21 cellular contexts compared by ENCODE assay signal in the genomic region with DNA sequence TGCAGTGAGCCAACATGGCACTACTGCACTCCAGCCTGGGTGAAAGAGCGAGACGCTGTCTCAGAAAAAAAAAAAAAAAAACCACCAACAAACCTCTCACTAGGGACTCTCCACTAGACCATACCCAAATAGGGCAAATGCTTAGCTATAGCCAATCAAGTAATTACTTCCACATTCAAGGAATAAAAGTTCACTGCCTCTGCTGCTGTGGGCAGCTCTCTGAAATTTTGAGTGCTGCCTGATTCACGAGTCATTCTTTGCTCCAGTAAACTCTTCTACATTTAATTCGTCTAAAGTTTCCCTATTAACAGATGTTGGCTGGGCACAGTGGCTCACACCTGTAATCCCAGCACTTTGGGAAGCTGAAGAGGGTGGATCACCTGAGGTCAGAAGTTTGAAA.
"Had no signal": no experiment of that assay in that cellular context is flagged by ENCODE, and none has a peak within 500 bp of the region (broad histone marks: within the 10 kb centered on the region; RNA-seq: fewer than 3 reads in every experiment).

No MANE protein-coding gene starts in this region.

- FAIRE-seq: frontal cortex, pancreas had no signal

- H3K36me3 ChIP-seq: adrenal gland, esophagus muscularis mucosa, heart left ventricle, pancreas, sigmoid colon, transverse colon, vagina had no signal

- H3K27ac ChIP-seq: adrenal gland, body of pancreas, coronary artery, esophagus muscularis mucosa, heart left ventricle, pancreas, sigmoid colon, transverse colon, vagina had no signal

- H3K36me3 Mint-ChIP-seq: naive B cell, T-cell had no signal

- ATAC-seq: activated T-helper 17 cell treated with anti-CD3 and anti-CD28 coated beads, Interleukin-2, amount 50 U/mL, for 72 hours; body of pancreas; heart left ventricle; pancreas; T-cell had no signal

- H3K4me3 ChIP-seq: adrenal gland, body of pancreas, coronary artery, esophagus muscularis mucosa, heart left ventricle, pancreas, sigmoid colon, transverse colon, vagina had no signal

- H3K9me3 Mint-ChIP-seq: activated naive CD4-positive, alpha-beta T cell treated with anti-CD3 and anti-CD28 coated beads for 36 hours had no signal

- H3K27ac Mint-ChIP-seq: activated naive CD4-positive, alpha-beta T cell treated with anti-CD3 and anti-CD28 coated beads for 36 hours; activated T-helper 17 cell treated with anti-CD3 and anti-CD28 coated beads, Interleukin-2, amount 50 U/mL, for 72 hours; T-cell had no signal

- H3K9me3 ChIP-seq: adrenal gland, body of pancreas, esophagus muscularis mucosa, heart left ventricle, pancreas, sigmoid colon, transverse colon, vagina had no signal

- H3K4me3 Mint-ChIP-seq: activated naive CD4-positive, alpha-beta T cell treated with anti-CD3 and anti-CD28 coated beads for 36 hours; activated T-helper 17 cell treated with anti-CD3 and anti-CD28 coated beads, Interleukin-2, amount 50 U/mL, for 72 hours; naive B cell; T-cell had no signal

- DNase-seq: activated CD4-positive, alpha-beta T cell treated with anti-CD3 and anti-CD28 coated beads for 1 hour; activated CD4-positive, alpha-beta T cell treated with anti-CD3 and anti-CD28 coated beads, Interleukin-2, amount 50 U/mL, for 48 hours; activated naive CD4-positive, alpha-beta T cell treated with anti-CD3 and anti-CD28 coated beads for 36 hours; body of pancreas; caudate nucleus; effector CD4-positive, alpha-beta T cell; heart left ventricle; naive B cell; pancreas; sigmoid colon; stimulated activated CD4-positive, alpha-beta T cell treated with anti-CD3 and anti-CD28 coated beads, Interleukin-1b, Interleukin-23, amount 100 ng/mL, for 48 hours; substantia nigra; T-cell; T1000; transverse colon had no signal

- H3K4me1 Mint-ChIP-seq: activated T-helper 17 cell treated with anti-CD3 and anti-CD28 coated beads, Interleukin-2, amount 50 U/mL, for 72 hours had no signal

- H3K4me1 ChIP-seq: esophagus muscularis mucosa, pancreas, sigmoid colon, transverse colon, vagina had no signal

- H3K27me3 ChIP-seq: adrenal gland, body of pancreas, esophagus muscularis mucosa, heart left ventricle, pancreas, sigmoid colon, transverse colon, vagina had no signal

- H3K27me3 Mint-ChIP-seq: activated T-helper 17 cell treated with anti-CD3 and anti-CD28 coated beads, Interleukin-2, amount 50 U/mL, for 72 hours had no signal
